In the genomic region with DNA sequence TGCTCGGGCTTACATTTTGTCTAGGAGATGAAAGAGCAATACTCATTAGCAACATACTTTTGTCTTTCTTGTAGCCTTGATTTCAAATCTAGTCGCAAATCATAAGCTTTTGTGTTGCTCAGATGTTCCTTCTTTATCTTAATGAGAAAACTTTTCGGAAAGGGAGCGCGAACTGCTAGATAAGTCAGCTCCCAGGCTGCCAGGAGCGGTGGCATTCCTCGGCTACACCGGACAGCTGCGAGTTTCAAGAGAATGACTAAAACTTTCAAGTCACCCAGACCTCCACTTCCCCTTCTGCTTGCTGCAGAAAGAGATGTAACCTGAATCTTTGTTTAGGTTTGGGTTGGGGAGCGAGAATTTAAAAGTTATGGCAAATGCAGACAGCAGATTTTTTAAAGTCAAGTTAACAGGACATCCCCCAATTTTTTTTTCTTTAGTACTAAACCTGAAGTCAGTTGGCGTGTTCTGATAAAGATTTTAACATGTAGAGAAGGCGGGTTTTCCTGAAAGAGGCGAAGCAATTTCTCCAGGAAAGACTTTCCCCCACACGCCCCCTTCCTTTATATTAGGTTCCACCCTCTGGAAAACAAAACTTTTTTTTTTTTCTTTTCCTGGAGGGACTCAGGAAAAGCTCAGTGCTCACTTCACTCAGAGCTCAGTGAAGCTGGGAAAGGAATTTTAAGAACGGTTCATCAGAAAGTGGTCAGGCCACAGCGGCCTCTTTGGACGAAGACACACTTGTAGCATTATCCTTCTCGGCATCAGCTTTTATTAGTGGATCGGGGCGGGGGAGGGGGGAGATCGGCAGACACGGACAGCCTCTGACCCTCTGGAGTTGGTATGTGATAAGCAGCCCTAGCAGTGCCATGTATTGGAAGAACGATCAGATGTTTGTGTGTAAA, we compare ENCODE assay signal across 10 cellular contexts. TPM values are rescaled to one million over a fixed set of nuclear protein-coding genes. Genes with fewer than 3 reads are reported as not detected.
DNase-seq lines count a peak whose midpoint lies in the region; ATAC-seq and TF ChIP-seq lines count a peak whose summit lies in the region.
"Had no signal": no experiment of that assay in that cellular context is flagged by ENCODE, and none has a peak within 500 bp of the region (broad histone marks: within the 10 kb centered on the region; RNA-seq: fewer than 3 reads in every experiment).

Gene LHX8 (plus strand): TSS at position 635 of the 902 bp plus-strand sequence. CDS start 2,227 bp downstream, outside the sequence.

- H3K36me3 ChIP-seq in HUES64 (ENCODE audit: insufficient read depth, low read length) (no peaks in the 10 kb centered on the region), brain microvascular endothelial cell (replicated peaks) (no peaks in the 10 kb centered on the region)
- no peaks in the 10 kb centered on the region for H3K36me3 ChIP-seq in naive thymus-derived CD4-positive, alpha-beta T cell (ENCODE audit: control insufficient read depth in 2 of 3, insufficient read depth in 3 of 3, low read length in 3 of 3)

- WGBS in HUES64: under 1% methylated on average over 22 of the region's 23 CpGs

- H3K27me3 ChIP-seq in HUES64 (ENCODE audit: insufficient read depth, low read length) (peaks cover 99% of the 10 kb centered on the region), brain microvascular endothelial cell (replicated peaks) (peaks cover 91% of the 10 kb centered on the region)
- H3K27me3 ChIP-seq in naive thymus-derived CD4-positive, alpha-beta T cell (ENCODE audit: control insufficient read depth in 2 of 2, insufficient read depth in 2 of 2, low read length in 2 of 2): peaks cover 3 to 13% of the 10 kb centered on the region in 2 donors

- DNase-seq in CD14-positive monocyte (ENCODE audit: low spot score): no peak
- DNase-seq in dedifferentiated amniotic fluid mesenchymal stem cell (ENCODE audit: extremely low spot score): peak; percentile 44
- DNase-seq in naive thymus-derived CD4-positive, alpha-beta T cell: no peak
- no peak for DNase-seq in AG20443 (ENCODE audit: low spot score)
- no peak for DNase-seq in SW 1271 (lab: John Stamatoyannopoulos, UW)
- no peak for DNase-seq in brain microvascular endothelial cell
- DNase-seq in posterior vena cava (ENCODE audit: low spot score): no peak
- DNase-seq: natural killer cell, testis had no signal

- H3K9me3 Mint-ChIP-seq in CD14-positive monocyte: peaks cover 3 to 49% (median 39%) of the 10 kb centered on the region in 7 donors
- peaks cover 0 to 26% (median 9%) of the 10 kb centered on the region in 11 donors for H3K9me3 Mint-ChIP-seq in naive thymus-derived CD4-positive, alpha-beta T cell

- CTCF ChIA-PET in naive thymus-derived CD4-positive, alpha-beta T cell (lab: Charles Lee): no interaction called here

- peaks cover 14% of the 10 kb centered on the region for H3K4me1 Mint-ChIP-seq in CD14-positive monocyte
- H3K4me1 Mint-ChIP-seq in naive thymus-derived CD4-positive, alpha-beta T cell: peaks cover 0 to 25% (median 18%) of the 10 kb centered on the region in 7 donors
- H3K4me1 Mint-ChIP-seq: natural killer cell had no signal

- H3K27ac ChIP-seq in HUES64 (ENCODE audit: low read depth, low read length) (no peak within 1 kb of the TSS), brain microvascular endothelial cell (no peak within 1 kb of the TSS)
- H3K27ac ChIP-seq in naive thymus-derived CD4-positive, alpha-beta T cell (ENCODE audit: low read depth, low read length): no peak within 1 kb of the TSS
- H3K27ac ChIP-seq: testis had no signal

- POLR2A ChIA-PET in naive thymus-derived CD4-positive, alpha-beta T cell (lab: Charles Lee): no interaction called here

- H3K4me3 Mint-ChIP-seq in CD14-positive monocyte: peak within 1 kb of the TSS; percentile 47 to 95
- peak within 1 kb of the TSS in 8 of 10 donors; percentile 45 to 87 (median 69) for H3K4me3 Mint-ChIP-seq in naive thymus-derived CD4-positive, alpha-beta T cell
- H3K4me3 Mint-ChIP-seq: natural killer cell had no signal

- H3K4me3 ChIP-seq in HUES64 (ENCODE audit: low read length): peak within 1 kb of the TSS; percentile 54
- H3K4me3 ChIP-seq in naive thymus-derived CD4-positive, alpha-beta T cell (ENCODE audit: low read length): no peak within 1 kb of the TSS
- no peak within 1 kb of the TSS for H3K4me3 ChIP-seq in brain microvascular endothelial cell (ENCODE audit: low read depth, low read length)

- peaks cover 96 to 98% (median 96%) of the 10 kb centered on the region in 3 donors for H3K27me3 Mint-ChIP-seq in CD14-positive monocyte (ENCODE audit: low read depth in 3 of 3)
- H3K27me3 Mint-ChIP-seq in naive thymus-derived CD4-positive, alpha-beta T cell: peaks cover 81 to 96% (median 85%) of the 10 kb centered on the region in 5 donors

- ATAC-seq in naive thymus-derived CD4-positive, alpha-beta T cell: no peak
- ATAC-seq: natural killer cell had no signal

- H3K4me1 ChIP-seq in HUES64 (ENCODE audit: insufficient read depth, low read length): peaks cover 48% of the 10 kb centered on the region
- H3K4me1 ChIP-seq in naive thymus-derived CD4-positive, alpha-beta T cell (ENCODE audit: control insufficient read depth in 2 of 2, insufficient read depth in 2 of 2, low read length in 2 of 2): no peaks in the 10 kb centered on the region
- H3K4me1 ChIP-seq: testis had no signal

- TF ChIP-seq CTCF in CD14-positive monocyte (IDR thresholded peaks at IDR 0.05): no peak
- TF ChIP-seq CTCF in brain microvascular endothelial cell (IDR thresholded peaks at IDR 0.05; ENCODE audit: low read depth, low read length, missing control alignments): no peak

- H3K9ac ChIP-seq in HUES64 (ENCODE audit: low read depth, low read length): peak within 1 kb of the TSS; percentile 35

- in situ Hi-C loops in brain microvascular endothelial cell (cut with HindIII; ENCODE audit: low pct_ligation_motif_present, low sequenced_read_pairs): no loop called here

- H3K36me3 Mint-ChIP-seq in CD14-positive monocyte: peaks cover 8 to 9% of the 10 kb centered on the region in 2 donors
- H3K36me3 Mint-ChIP-seq in naive thymus-derived CD4-positive, alpha-beta T cell: peaks cover 0 to 19% (median 2%) of the 10 kb centered on the region in 5 donors

- intact Hi-C loops in CD14-positive monocyte (cut with micrococcal nuclease): no loop called here
- intact Hi-C loops in naive thymus-derived CD4-positive, alpha-beta T cell (cut with micrococcal nuclease): loop anchor here in 1 of 2 donors (5.0 to 10.0 kb wide), 2 partner anchors 481 to 1733 kb away; partner anchors contain the start of genes SLC44A5 and ST6GALNAC5
- intact Hi-C loops in posterior vena cava (cut with DNase I): no loop called here

- H3K9me3 ChIP-seq in HUES64 (ENCODE audit: insufficient read depth, low read depth, low read length): no peaks in the 10 kb centered on the region
- H3K9me3 ChIP-seq in naive thymus-derived CD4-positive, alpha-beta T cell (ENCODE audit: control insufficient read depth in 2 of 3, low read length in 3 of 3): no peaks in the 10 kb centered on the region
- H3K9me3 ChIP-seq: testis had no signal

- H3K27ac Mint-ChIP-seq in CD14-positive monocyte: peak within 1 kb of the TSS in 1 of 7 donors; percentile 81
- peak within 1 kb of the TSS in 1 of 9 donors; percentile 72 for H3K27ac Mint-ChIP-seq in naive thymus-derived CD4-positive, alpha-beta T cell
- H3K27ac Mint-ChIP-seq: natural killer cell had no signal

RNA-seq across cellular contexts. Expression of gene LHX8, which starts in this region (rescaled TPM):
- not detected for polyA plus RNA-seq in CD14-positive monocyte
- polyA plus RNA-seq in HUES64 (2013, experiment 1 of 2): 0.30 TPM
- 0.25 TPM for polyA plus RNA-seq in HUES64 (2013, experiment 2 of 2)
- total RNA-seq in naive thymus-derived CD4-positive, alpha-beta T cell: not detected
- polyA plus RNA-seq in naive thymus-derived CD4-positive, alpha-beta T cell: not detected
- total RNA-seq in posterior vena cava: not detected
- total RNA-seq: natural killer cell had no signal
